11 cellular contexts compared by ENCODE assay signal in genomic region chr11:131664246-131664645, GRCh38.
"Had no signal": no experiment of that assay in that cellular context is flagged by ENCODE, and none has a peak within 500 bp of the region (broad histone marks: within the 10 kb centered on the region; RNA-seq: fewer than 3 reads in every experiment).

No MANE protein-coding gene starts in this region.

- H3K4me1 ChIP-seq: foreskin keratinocyte, right atrium auricular region, sigmoid colon had no signal

- DNase-seq: erythroblast; foreskin keratinocyte; mucosa of descending colon; naive thymus-derived CD8-positive, alpha-beta T cell; stimulated activated CD4-positive, alpha-beta T cell treated with anti-CD3 and anti-CD28 coated beads, Interleukin-2, amount 100 ng/mL, for 24 hours; stimulated activated CD4-positive, alpha-beta T cell treated with anti-CD3 and anti-CD28 coated beads, Interleukin-4, amount 100 ng/mL, for 4 hours; stimulated activated naive B cell treated with anti-CD40 and anti-IgM and Interleukin-4, amounts not matched to agents 10 μg/mL and 1 μg/mL and 100 μg/mL, for 72 hours; stimulated activated naive CD8-positive, alpha-beta T cell treated with anti-CD3 and anti-CD28 coated beads, Interleukin-15, amount 100 ng/mL, for 72 hours had no signal

- H3K27ac ChIP-seq: foreskin keratinocyte, right atrium auricular region, sigmoid colon, skin epidermis had no signal

- H3K9me3 ChIP-seq: mucosa of descending colon, right atrium auricular region, sigmoid colon had no signal

- H3K27me3 ChIP-seq: foreskin keratinocyte, right atrium auricular region, sigmoid colon had no signal

- ATAC-seq: foreskin keratinocyte; mucosa of descending colon; naive thymus-derived CD8-positive, alpha-beta T cell; stimulated activated naive B cell treated with anti-CD40 and anti-IgM and Interleukin-4, amounts not matched to agents 10 μg/mL and 1 μg/mL and 100 μg/mL, for 72 hours; stimulated activated naive CD8-positive, alpha-beta T cell treated with anti-CD3 and anti-CD28 coated beads, Interleukin-15, amount 100 ng/mL, for 72 hours had no signal

- H3K36me3 ChIP-seq: right atrium auricular region, sigmoid colon had no signal

- H3K4me3 ChIP-seq: mucosa of descending colon, right atrium auricular region, sigmoid colon, skin epidermis had no signal
